Comparison of ENCODE assay signal across 12 cellular contexts in genomic region chr9:31394040-31394473, GRCh38.
DNase-seq lines count a peak whose midpoint lies in the region; ATAC-seq, FAIRE-seq and TF ChIP-seq lines count a peak whose summit lies in the region.
"Had no signal": no experiment of that assay in that cellular context is flagged by ENCODE, and none has a peak within 500 bp of the region (broad histone marks: within the 10 kb centered on the region; RNA-seq: fewer than 3 reads in every experiment).

No MANE protein-coding gene starts in this region.

- DNase-seq in lung microvascular endothelial cell (ENCODE audit: low read depth in 2 of 2), result peak; percentile 21 to 73
- no peak for DNase-seq in GM12891 (ENCODE audit: insufficient read length, low spot score)
- no peak for DNase-seq in T-helper 2 cell
- no peak for DNase-seq in activated CD4-positive, alpha-beta T cell treated with anti-CD3 and anti-CD28 coated beads, Interleukin-2, amount 10 ng/mL, durations not matched to agents 7 days and 5 days
- DNase-seq: activated naive CD4-positive, alpha-beta T cell treated with anti-CD3 and anti-CD28 coated beads, Interleukin-2, amount 50 U/mL, for 16 hours; hypothalamus; nucleus accumbens; T-helper 9 cell had no signal

- H3K4me3 ChIP-seq in OCI-LY1 (ENCODE audit: low read depth, low read length, poor library complexity, severe bottlenecking), result no peak overlapping the region

- no peaks in the 10 kb centered on the region for H3K27me3 ChIP-seq in OCI-LY1 (ENCODE audit: insufficient read depth, low read length)

- H3K9me2 ChIP-seq in OCI-LY1 (ENCODE audit: low read depth, low read length), result no peaks in the 10 kb centered on the region

- no peak for FAIRE-seq in GM12891 (lab: Jason Lieb, UNC)

- no peak overlapping the region for H3K4me2 ChIP-seq in OCI-LY1 (ENCODE audit: low read length)

- no peaks in the 10 kb centered on the region for H3K27me3 Mint-ChIP-seq in activated CD4-positive, alpha-beta T cell treated with anti-CD3 and anti-CD28 coated beads, Interleukin-2, amount 10 ng/mL, durations not matched to agents 7 days and 5 days
- H3K27me3 Mint-ChIP-seq in activated T-helper 17 cell treated with anti-CD3 and anti-CD28 coated beads, Interleukin-2, amount 50 U/mL, for 72 hours, result no peaks in the 10 kb centered on the region

- H4K20me1 ChIP-seq in OCI-LY1 (ENCODE audit: insufficient read depth, low read length), result no peaks in the 10 kb centered on the region

- CTCF ChIA-PET in activated CD4-positive, alpha-beta T cell treated with anti-CD3 and anti-CD28 coated beads, Interleukin-2, amount 10 ng/mL, durations not matched to agents 7 days and 5 days (lab: Charles Lee), result no interaction called here

- H3K4me1 ChIP-seq in OCI-LY1 (ENCODE audit: insufficient read depth, low read length, severe bottlenecking), result peaks cover 47% of the 10 kb centered on the region

- H3K4me3 Mint-ChIP-seq in activated CD4-positive, alpha-beta T cell treated with anti-CD3 and anti-CD28 coated beads, Interleukin-2, amount 10 ng/mL, durations not matched to agents 7 days and 5 days, result no peak overlapping the region
- no peak overlapping the region for H3K4me3 Mint-ChIP-seq in activated T-helper 17 cell treated with anti-CD3 and anti-CD28 coated beads, Interleukin-2, amount 50 U/mL, for 72 hours

- H3K27ac ChIP-seq in OCI-LY1 (ENCODE audit: low read depth, low read length, poor library complexity, severe bottlenecking), result peak overlapping the region; percentile 4

- no peaks in the 10 kb centered on the region for H3K36me3 Mint-ChIP-seq in activated CD4-positive, alpha-beta T cell treated with anti-CD3 and anti-CD28 coated beads, Interleukin-2, amount 10 ng/mL, durations not matched to agents 7 days and 5 days (ENCODE audit: low read depth)
- no peaks in the 10 kb centered on the region for H3K36me3 Mint-ChIP-seq in activated T-helper 17 cell treated with anti-CD3 and anti-CD28 coated beads, Interleukin-2, amount 50 U/mL, for 72 hours (ENCODE audit: low read depth)

- no peaks in the 10 kb centered on the region for H3F3A ChIP-seq in OCI-LY1 (ENCODE audit: insufficient read depth, low read length)

- POLR2A ChIA-PET in activated CD4-positive, alpha-beta T cell treated with anti-CD3 and anti-CD28 coated beads, Interleukin-2, amount 10 ng/mL, durations not matched to agents 7 days and 5 days (lab: Charles Lee), result no interaction called here

- peaks cover 8% of the 10 kb centered on the region for H3K4me1 Mint-ChIP-seq in activated CD4-positive, alpha-beta T cell treated with anti-CD3 and anti-CD28 coated beads, Interleukin-2, amount 10 ng/mL, durations not matched to agents 7 days and 5 days
- H3K4me1 Mint-ChIP-seq in activated T-helper 17 cell treated with anti-CD3 and anti-CD28 coated beads, Interleukin-2, amount 50 U/mL, for 72 hours, result no peaks in the 10 kb centered on the region

- no peak overlapping the region for H3K9ac ChIP-seq in OCI-LY1 (ENCODE audit: low read length)

- no peak for TF ChIP-seq CTCF in OCI-LY1 (IDR thresholded peaks at IDR 0.05; ENCODE audit: low read length)

- no peak overlapping the region for H2AFZ ChIP-seq in OCI-LY1 (ENCODE audit: low read length)

- H3K27ac Mint-ChIP-seq in activated CD4-positive, alpha-beta T cell treated with anti-CD3 and anti-CD28 coated beads, Interleukin-2, amount 10 ng/mL, durations not matched to agents 7 days and 5 days, result no peak overlapping the region
- H3K27ac Mint-ChIP-seq in activated T-helper 17 cell treated with anti-CD3 and anti-CD28 coated beads, Interleukin-2, amount 50 U/mL, for 72 hours, result no peak overlapping the region

- no peaks in the 10 kb centered on the region for H3K9me3 Mint-ChIP-seq in activated CD4-positive, alpha-beta T cell treated with anti-CD3 and anti-CD28 coated beads, Interleukin-2, amount 10 ng/mL, durations not matched to agents 7 days and 5 days
- peaks cover 4% of the 10 kb centered on the region for H3K9me3 Mint-ChIP-seq in activated T-helper 17 cell treated with anti-CD3 and anti-CD28 coated beads, Interleukin-2, amount 50 U/mL, for 72 hours

- no peak for TF ChIP-seq POLR2A in GM12891 (IDR thresholded peaks at IDR 0.05; ENCODE audit: low read depth, low read length)

- no peaks in the 10 kb centered on the region for H3K79me2 ChIP-seq in OCI-LY1 (ENCODE audit: insufficient read depth, low read length)

- no peaks in the 10 kb centered on the region for H3K36me3 ChIP-seq in OCI-LY1 (ENCODE audit: insufficient read depth, low read length)

- H3K9me3 ChIP-seq in OCI-LY1 (ENCODE audit: low read length), result no peaks in the 10 kb centered on the region

- ATAC-seq in GM18907 (IDR thresholded peaks at IDR 0.05; ENCODE audit: unreplicated experiment) (peak; percentile 63), HG03103 (IDR thresholded peaks at IDR 0.05; ENCODE audit: low read depth, unreplicated experiment) (peak; percentile 38)
- ATAC-seq in activated T-helper 17 cell treated with anti-CD3 and anti-CD28 coated beads, Interleukin-2, amount 50 U/mL, for 72 hours (replicated peaks), result no peak

TF ChIP-seq in GM12891, 5 proteins besides CTCF, POLR2A, EP300 and RAD21:
- TF ChIP-seq POLR2AphosphoS5 (IDR thresholded peaks at IDR 0.05; ENCODE audit: low read depth, low read length), result no peak
- no peak for TF ChIP-seq PAX5 (IDR thresholded peaks at IDR 0.05; ENCODE audit: insufficient read depth, low read length, severe bottlenecking)
- no peak for TF ChIP-seq TAF1 (IDR thresholded peaks at IDR 0.05; ENCODE audit: low read depth, low read length)
- TF ChIP-seq SPI1 (IDR thresholded peaks at IDR 0.05; ENCODE audit: low read depth, low read length), result no peak
- TF ChIP-seq POU2F2 (IDR thresholded peaks at IDR 0.05; ENCODE audit: low read depth, low read length), result no peak
TF ChIP-seq in GM12891: peak in this region for 0.

Comparison
In these comparisons a context has a peak if more than half of its experiments do, and no peak if none do; other contexts are left out.
1. DNase-seq: peak in lung microvascular endothelial cell (2 of 2); none in GM12891 (single experiment), T-helper 2 cell (0 of 5) and activated CD4-positive, alpha-beta T cell treated with anti-CD3 and anti-CD28 coated beads, Interleukin-2, amount 10 ng/mL, durations not matched to agents 7 days and 5 days (single experiment).